Comparison of ENCODE assay signal across 9 cellular contexts in genomic region chr19:13094285-13094595, GRCh38. TPM values are rescaled to one million over a fixed set of nuclear protein-coding genes. Genes with fewer than 3 reads are reported as not detected.
A peak's percentile ranks its signal among the peaks of the same experiment; 100 is the strongest.
DNase-seq lines count a peak whose midpoint lies in the region; ATAC-seq and TF ChIP-seq lines count a peak whose summit lies in the region.
"Had no signal": no experiment of that assay in that cellular context is flagged by ENCODE, and none has a peak within 500 bp of the region (broad histone marks: within the 10 kb centered on the region; RNA-seq: fewer than 3 reads in every experiment).

No MANE protein-coding gene starts in this region.

- ATAC-seq in SK-N-SH treated with all-trans-retinoic acid at 6 μM for 48 hours = no peak
- no peak for ATAC-seq in upper lobe of left lung (ENCODE audit: low FRiP score in 2 of 2)
- ATAC-seq in HG02840 (IDR thresholded peaks at IDR 0.05; ENCODE audit: low FRiP score, unreplicated experiment) = no peak

- intact Hi-C loops in ascending aorta (cut with DNase I) = loop anchor here (5.0 kb wide), 1 partner anchor 97 kb away; the partner anchor contains the start of gene NFIX

- H3F3A ChIP-seq in SK-N-SH (replicated peaks; ENCODE audit: insufficient read depth) = no peaks in the 10 kb centered on the region

- H3K9me3 ChIP-seq in SK-N-SH (no peaks in the 10 kb centered on the region), ascending aorta (no peaks in the 10 kb centered on the region), muscle layer of colon (ENCODE audit: low read length) (no peaks in the 10 kb centered on the region), upper lobe of left lung (no peaks in the 10 kb centered on the region)
- H3K9me3 ChIP-seq: testis had no signal

- H3K27ac ChIP-seq in SK-N-SH (ENCODE audit: low read depth in 2 of 2, low read length in 1 of 2) = peak overlapping the region; percentile 27 to 99; a peak in 3 of 4 replicates
- H3K27ac ChIP-seq in ascending aorta = peak overlapping the region; percentile 93 to 94
- peak overlapping the region; percentile 24 for H3K27ac ChIP-seq in muscle layer of colon (ENCODE audit: low read depth, low read length)
- peak overlapping the region; percentile 7 to 98 (median 58) for H3K27ac ChIP-seq in upper lobe of left lung

- no peaks in the 10 kb centered on the region for H3K9me2 ChIP-seq in SK-N-SH

- H3K4me2 ChIP-seq in SK-N-SH = no peak overlapping the region

- H3K36me3 ChIP-seq in SK-N-SH (replicated peaks in 1 of 2; ENCODE audit: control insufficient read depth in 1 of 2, insufficient read depth in 2 of 2, low read length in 1 of 2) (peaks cover 0 to 11% of the 10 kb centered on the region in 2 experiments), ascending aorta (peaks cover 11 to 16% of the 10 kb centered on the region in 2 donors), muscle layer of colon (ENCODE audit: insufficient read depth, low read length) (peaks cover 25% of the 10 kb centered on the region), upper lobe of left lung (peaks cover 0 to 22% (median 11%) of the 10 kb centered on the region in 4 donors)

- no peak for TF ChIP-seq RAD21 in SK-N-SH (IDR thresholded peaks at IDR 0.05; ENCODE audit: low read length)

- 23% methylated on average over 3 of the region's 6 CpGs for WGBS in SK-N-SH (ENCODE audit: low lambda C conversion rate)
- WGBS in upper lobe of left lung, 2 donors = 33 to 47% methylated on average over 4 to 6 of the region's 6 CpGs

- no peak for TF ChIP-seq POLR2A in upper lobe of left lung (IDR thresholded peaks at IDR 0.05)

- POLR2A ChIA-PET in SK-N-SH (lab: Yijun Ruan, JAX) = interaction anchor here (0.5 to 1.9 kb wide), 9 partner anchors 33 to 175 kb away, joined by 3 to 12 read pairs (median 4); partner anchors contain the start of gene SYCE2

- H3K4me1 ChIP-seq in SK-N-SH (ENCODE audit: control insufficient read depth in 1 of 2, insufficient read depth in 2 of 2, low read depth in 1 of 2, low read length in 1 of 2) (peaks cover 19 to 71% of the 10 kb centered on the region in 2 experiments), ascending aorta (peaks cover 39 to 58% of the 10 kb centered on the region in 2 donors), muscle layer of colon (ENCODE audit: insufficient read depth, low read length) (peaks cover 61% of the 10 kb centered on the region), upper lobe of left lung (peaks cover 61 to 90% (median 74%) of the 10 kb centered on the region in 4 donors)

- TF ChIP-seq EP300 in SK-N-SH (IDR thresholded peaks at IDR 0.05; ENCODE audit: borderline replicate concordance in 1 of 2, low read depth in 1 of 2, low read length in 1 of 2) (no peak), upper lobe of left lung (IDR thresholded peaks at IDR 0.05) (no peak)

- H3K4me3 ChIP-seq in SK-N-SH (ENCODE audit: low read depth in 2 of 2, low read length in 1 of 2) (no peak overlapping the region), ascending aorta (no peak overlapping the region), muscle layer of colon (ENCODE audit: low read depth in 1 of 2, low read length in 2 of 2) (no peak overlapping the region), upper lobe of left lung (no peak overlapping the region)

- H3K79me2 ChIP-seq in SK-N-SH (ENCODE audit: insufficient read depth) = no peaks in the 10 kb centered on the region; the same call in 1 of the 2 replicates

- H2AFZ ChIP-seq in SK-N-SH (ENCODE audit: low read depth) = no peak overlapping the region

- CTCF ChIA-PET in SK-N-SH (lab: Yijun Ruan, JAX) = interaction anchor here (0.7 to 9.2 kb wide), 37 partner anchors 8 to 247 kb away, joined by 3 to 603 read pairs (median 7); partner anchors contain the start of genes DAND5, DNASE2, FARSA and LYL1

- no peaks in the 10 kb centered on the region for H4K20me1 ChIP-seq in SK-N-SH (ENCODE audit: insufficient read depth)

- H3K9ac ChIP-seq in SK-N-SH = no peak overlapping the region
- no peak overlapping the region for H3K9ac ChIP-seq in muscle layer of colon (ENCODE audit: low read length)

- DNase-seq in SK-N-SH (peak; percentile 87), ascending aorta (ENCODE audit: low spot score in 2 of 2) (peak in 1 of 2 donors; percentile 67), upper lobe of left lung (no peak), T1000 (lab: John Stamatoyannopoulos, UW) (no peak), SHP77 (lab: John Stamatoyannopoulos, UW) (no peak)

- no peak for TF ChIP-seq CTCF in SK-N-SH (IDR thresholded peaks at IDR 0.05)
- TF ChIP-seq CTCF in ascending aorta (IDR thresholded peaks at IDR 0.05) = no peak
- TF ChIP-seq CTCF in upper lobe of left lung (IDR thresholded peaks at IDR 0.05) = no peak

- H3K27me3 ChIP-seq in SK-N-SH (ENCODE audit: insufficient read depth) = no peaks in the 10 kb centered on the region
- no peaks in the 10 kb centered on the region for H3K27me3 ChIP-seq in ascending aorta
- no peaks in the 10 kb centered on the region for H3K27me3 ChIP-seq in muscle layer of colon (ENCODE audit: control insufficient read depth in 1 of 2, insufficient read depth in 2 of 2, low read length in 2 of 2)
- H3K27me3 ChIP-seq in upper lobe of left lung = no peaks in the 10 kb centered on the region
- H3K27me3 ChIP-seq: testis had no signal

TF ChIP-seq in SK-N-SH, 30 proteins besides CTCF, POLR2A, EP300 and RAD21 (continues in another document):
- no peak; the same call in 1 of the 2 replicates for TF ChIP-seq RCOR1 (IDR thresholded peaks at IDR 0.05; ENCODE audit: low read length)
- no peak for TF ChIP-seq GABPA (IDR thresholded peaks at IDR 0.05; ENCODE audit: low read depth)
- TF ChIP-seq POLR2AphosphoS5 (IDR thresholded peaks at IDR 0.05; ENCODE audit: low read depth, low read length) = no peak
- TF ChIP-seq MXI1 (IDR thresholded peaks at IDR 0.05; ENCODE audit: low read depth, low read length) = no peak
- no peak for TF ChIP-seq SIN3A (IDR thresholded peaks at IDR 0.05; ENCODE audit: borderline replicate concordance, low read depth, low read length)
- no peak for TF ChIP-seq RFX5 (IDR thresholded peaks at IDR 0.05; ENCODE audit: low read length)
- no peak for TF ChIP-seq YY1 (IDR thresholded peaks at IDR 0.05; ENCODE audit: low read depth)
- TF ChIP-seq TCF12 (IDR thresholded peaks at IDR 0.05) = no peak
- TF ChIP-seq SMC3 (IDR thresholded peaks at IDR 0.05; ENCODE audit: low read depth, low read length) = no peak; the same call in 1 of the 2 replicates
- no peak for TF ChIP-seq FOSL2 (IDR thresholded peaks at IDR 0.05; ENCODE audit: borderline replicate concordance, low read depth)
- TF ChIP-seq CHD2 (IDR thresholded peaks at IDR 0.05; ENCODE audit: low read length, partially characterized antibody) = no peak
- TF ChIP-seq TAF1 (IDR thresholded peaks at IDR 0.05; ENCODE audit: borderline replicate concordance, low read depth, low read length) = no peak

TF ChIP-seq in SK-N-SH treated with all-trans-retinoic acid at 6 μM for 48 hours, 23 proteins besides CTCF, POLR2A, EP300 and RAD21 (continues in another document):
- TF ChIP-seq PATZ1 (CRISPR knock-in tag; IDR thresholded peaks at IDR 0.05; ENCODE audit: borderline replicate concordance) = no peak
- no peak for TF ChIP-seq ZC3H10 (CRISPR knock-in tag; IDR thresholded peaks at IDR 0.05)

RNA-seq across cellular contexts. Expression of gene LYL1, which starts 8.4 kb away (rescaled TPM):
- polyA plus RNA-seq in SK-N-SH (2012; rRNA removed) = 1.1 and 2.2 TPM in 2 replicates
- 0.80 and 1.8 TPM in 2 replicates for polyA plus RNA-seq in SK-N-SH (2012; cell fraction: cytosol; rRNA removed)
- 3.7 and 4.9 TPM in 2 replicates for polyA plus RNA-seq in SK-N-SH (2012; cell fraction: nucleus; rRNA removed)
- total RNA-seq in ascending aorta = 46.7 TPM
- 10 to 100 TPM; 22.6 to 55.5 (median 31.4) TPM for total RNA-seq in upper lobe of left lung

RNA-seq across cellular contexts. Expression of gene TRMT1, which starts 22.3 kb away (rescaled TPM):
- polyA plus RNA-seq in SK-N-SH (2012; rRNA removed) = 60.9 and 64.9 TPM in 2 replicates
- 15.7 and 22.8 TPM in 2 replicates for polyA plus RNA-seq in SK-N-SH (2012; cell fraction: cytosol; rRNA removed)
- polyA plus RNA-seq in SK-N-SH (2012; cell fraction: nucleus; rRNA removed) = 485 and 635 TPM in 2 replicates
- total RNA-seq in ascending aorta (17.3 TPM), upper lobe of left lung (10 to 100 TPM; 27.2 to 92.2 (median 33.1) TPM)

RNA-seq across cellular contexts. Expression of gene NACC1, which starts 23.8 kb away (rescaled TPM):
- polyA plus RNA-seq in SK-N-SH (2012; rRNA removed) = 72.8 and 127 TPM in 2 replicates
- 36.3 and 58.8 TPM in 2 replicates for polyA plus RNA-seq in SK-N-SH (2012; cell fraction: cytosol; rRNA removed)
- 107 and 113 TPM in 2 replicates for polyA plus RNA-seq in SK-N-SH (2012; cell fraction: nucleus; rRNA removed)
- total RNA-seq in ascending aorta (35.5 TPM), upper lobe of left lung (10 to 100 TPM; 22.0 to 96.1 (median 55.7) TPM)

RNA-seq across cellular contexts. Expression of gene STX10, which starts 55.9 kb away (rescaled TPM):
- 143 and 163 TPM in 2 replicates for polyA plus RNA-seq in SK-N-SH (2012; rRNA removed)
- polyA plus RNA-seq in SK-N-SH (2012; cell fraction: cytosol; rRNA removed) = 105 and 124 TPM in 2 replicates
- polyA plus RNA-seq in SK-N-SH (2012; cell fraction: nucleus; rRNA removed) = 322 and 532 TPM in 2 replicates
- total RNA-seq in ascending aorta (31.6 TPM), upper lobe of left lung (100 to 1,000 TPM in 4 of 6 donors, 10 to 100 TPM in 2; 80.0 to 348 (median 107) TPM)

RNA-seq across cellular contexts. Expression of gene IER2, which starts 56.0 kb away (rescaled TPM):
- 55.7 and 115 TPM in 2 replicates for polyA plus RNA-seq in SK-N-SH (2012; rRNA removed)
- polyA plus RNA-seq in SK-N-SH (2012; cell fraction: cytosol; rRNA removed) = 56.1 and 82.2 TPM in 2 replicates
- 210 and 342 TPM in 2 replicates for polyA plus RNA-seq in SK-N-SH (2012; cell fraction: nucleus; rRNA removed)
- total RNA-seq in ascending aorta (907 TPM), upper lobe of left lung (100 to 1,000 TPM in 4 of 6 donors, 10 to 100 TPM in 2; 94.3 to 246 (median 129) TPM)

Comparison
In these comparisons a context has a peak if more than half of its experiments do, and no peak if none do; other contexts are left out.
1. H3K27ac ChIP-seq: peak in every context shown above with its lines; median percentile 94 in ascending aorta; 63 in SK-N-SH; 58 in upper lobe of left lung; 24 in muscle layer of colon.